1 cellular context compared by ENCODE assay signal in the genomic region with DNA sequence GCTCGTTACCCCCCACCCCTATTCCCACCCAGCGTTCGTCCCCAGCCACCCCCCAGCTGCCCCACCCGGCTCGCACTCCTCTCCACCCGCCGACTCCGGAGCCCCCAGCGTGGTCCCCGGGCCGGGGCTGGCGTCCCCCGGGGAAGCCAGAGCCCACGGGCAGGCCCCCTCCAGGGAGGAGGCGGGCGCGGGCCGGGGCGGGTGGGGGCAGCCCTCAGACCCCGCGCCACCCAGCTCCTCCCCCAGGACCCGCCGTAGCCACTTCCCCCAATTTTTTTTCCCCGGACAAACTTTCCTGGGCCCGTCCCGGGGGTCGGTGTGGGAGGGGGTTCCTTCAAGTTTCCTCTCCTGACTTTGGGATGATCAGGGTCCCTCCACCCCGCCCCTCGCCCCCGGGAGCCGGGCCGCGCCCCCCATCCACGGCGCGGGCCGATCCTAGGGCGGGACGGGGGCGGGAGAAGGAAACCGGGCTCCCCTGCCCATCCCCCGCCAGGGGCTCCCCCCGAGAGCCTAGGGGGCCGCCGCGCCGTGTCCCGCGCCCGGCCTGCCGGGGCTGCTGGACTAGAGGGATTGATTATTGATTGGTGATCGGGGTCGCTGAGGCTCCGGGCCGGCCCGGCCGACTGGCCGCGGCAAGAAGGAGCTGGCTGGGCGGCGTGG.
TF ChIP-seq lines count a peak whose summit lies in the region.

No MANE protein-coding gene starts in this region.

TF ChIP-seq in HEK293, 187 proteins besides CTCF, POLR2A, EP300 and RAD21 (continued from another document):
- no peak for TF ChIP-seq ZNF146 (tag by site-specific recombination; IDR thresholded peaks at IDR 0.05)
- TF ChIP-seq ZNF37A (tag by site-specific recombination; IDR thresholded peaks at IDR 0.05) = 0 out of 2 replicates have a peak, but pooled peaks have one; percentile 16
- TF ChIP-seq PRDM10 (tag by site-specific recombination; IDR thresholded peaks at IDR 0.05) = peak; percentile 50
- TF ChIP-seq SP2 (tag by site-specific recombination; IDR thresholded peaks at IDR 0.05) = peak; percentile 80
- TF ChIP-seq KLF17 (tag by site-specific recombination; IDR thresholded peaks at IDR 0.05) = peak; percentile 60; the same call in 1 of the 2 replicates
- no peak for TF ChIP-seq ZNF555 (tag by site-specific recombination; conservative IDR thresholded peaks at IDR 0.05)
- TF ChIP-seq, protein P1, sequence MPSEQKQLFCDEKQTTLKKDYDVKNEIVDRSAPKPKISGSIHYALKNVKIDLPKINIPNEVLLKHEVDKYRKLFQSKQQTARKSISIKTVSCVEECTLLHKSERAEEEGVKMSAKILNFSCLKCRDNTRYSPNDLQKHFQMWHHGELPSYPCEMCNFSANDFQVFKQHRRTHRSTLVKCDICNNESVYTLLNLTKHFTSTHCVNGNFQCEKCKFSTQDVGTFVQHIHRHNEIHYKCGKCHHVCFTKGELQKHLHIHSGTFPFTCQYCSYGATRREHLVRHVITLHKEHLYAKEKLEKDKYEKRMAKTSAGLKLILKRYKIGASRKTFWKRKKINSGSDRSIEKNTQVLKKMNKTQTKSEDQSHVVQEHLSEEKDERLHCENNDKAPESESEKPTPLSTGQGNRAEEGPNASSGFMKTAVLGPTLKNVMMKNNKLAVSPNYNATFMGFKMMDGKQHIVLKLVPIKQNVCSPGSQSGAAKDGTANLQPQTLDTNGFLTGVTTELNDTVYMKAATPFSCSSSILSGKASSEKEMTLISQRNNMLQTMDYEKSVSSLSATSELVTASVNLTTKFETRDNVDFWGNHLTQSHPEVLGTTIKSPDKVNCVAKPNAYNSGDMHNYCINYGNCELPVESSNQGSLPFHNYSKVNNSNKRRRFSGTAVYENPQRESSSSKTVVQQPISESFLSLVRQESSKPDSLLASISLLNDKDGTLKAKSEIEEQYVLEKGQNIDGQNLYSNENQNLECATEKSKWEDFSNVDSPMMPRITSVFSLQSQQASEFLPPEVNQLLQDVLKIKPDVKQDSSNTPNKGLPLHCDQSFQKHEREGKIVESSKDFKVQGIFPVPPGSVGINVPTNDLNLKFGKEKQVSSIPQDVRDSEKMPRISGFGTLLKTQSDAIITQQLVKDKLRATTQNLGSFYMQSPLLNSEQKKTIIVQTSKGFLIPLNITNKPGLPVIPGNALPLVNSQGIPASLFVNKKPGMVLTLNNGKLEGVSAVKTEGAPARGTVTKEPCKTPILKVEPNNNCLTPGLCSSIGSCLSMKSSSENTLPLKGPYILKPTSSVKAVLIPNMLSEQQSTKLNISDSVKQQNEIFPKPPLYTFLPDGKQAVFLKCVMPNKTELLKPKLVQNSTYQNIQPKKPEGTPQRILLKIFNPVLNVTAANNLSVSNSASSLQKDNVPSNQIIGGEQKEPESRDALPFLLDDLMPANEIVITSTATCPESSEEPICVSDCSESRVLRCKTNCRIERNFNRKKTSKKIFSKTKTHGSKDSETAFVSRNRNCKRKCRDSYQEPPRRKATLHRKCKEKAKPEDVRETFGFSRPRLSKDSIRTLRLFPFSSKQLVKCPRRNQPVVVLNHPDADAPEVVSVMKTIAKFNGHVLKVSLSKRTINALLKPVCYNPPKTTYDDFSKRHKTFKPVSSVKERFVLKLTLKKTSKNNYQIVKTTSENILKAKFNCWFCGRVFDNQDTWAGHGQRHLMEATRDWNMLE (tag by site-specific recombination; conservative IDR thresholded peaks at IDR 0.05; ENCODE audit: low read depth) = no peak
